Comparison of ENCODE assay signal across 19 cellular contexts in genomic region chr12:65643595-65644386, GRCh38.
DNase-seq lines count a peak whose midpoint lies in the region; ATAC-seq, FAIRE-seq and TF ChIP-seq lines count a peak whose summit lies in the region.
"Had no signal": no experiment of that assay in that cellular context is flagged by ENCODE, and none has a peak within 500 bp of the region (broad histone marks: within the 10 kb centered on the region; RNA-seq: fewer than 3 reads in every experiment).

No MANE protein-coding gene starts in this region.

- CTCF ChIA-PET in Caco-2 (lab: Charles Lee): interaction anchor here (0.7 kb wide), 1 partner anchor 20 kb away, joined by 3 read pairs; no protein-coding TSS in a partner anchor
- CTCF ChIA-PET in endothelial cell of umbilical vein (lab: Charles Lee): interaction anchor here (0.7 to 1.3 kb wide), 2 partner anchors 29 to 286 kb away, joined by 3 to 4 read pairs; no protein-coding TSS in a partner anchor

- H3K4ac ChIP-seq in mesendoderm (ENCODE audit: low read depth, low read length): no peak overlapping the region

- no peak overlapping the region for H3K9ac ChIP-seq in endothelial cell of umbilical vein (replicated peaks; ENCODE audit: extremely low read depth, insufficient read depth, low read length)
- no peak overlapping the region for H3K9ac ChIP-seq in mesendoderm (ENCODE audit: low read length)

- no peaks in the 10 kb centered on the region for H3K79me1 ChIP-seq in mesendoderm (ENCODE audit: low read length)

- intact Hi-C loops in Caco-2 (cut with micrococcal nuclease; ENCODE audit: unreplicated experiment) (no loop called here), endothelial cell of umbilical vein (cut with micrococcal nuclease) (no loop called here), left colon (cut with DNase I, micrococcal nuclease) (no loop called here)

- ATAC-seq in left colon (no peak), GM18870 (IDR thresholded peaks at IDR 0.05; ENCODE audit: unreplicated experiment) (no peak)
- ATAC-seq in stimulated activated memory B cell treated with anti-CD40 and anti-IgM and Interleukin-4, amounts not matched to agents 10 μg/mL and 1 μg/mL and 100 μg/mL, for 72 hours: no peak
- ATAC-seq: GM12878, mucosa of descending colon, right cardiac atrium had no signal

- H3K18ac ChIP-seq in mesendoderm (ENCODE audit: low read length): no peak overlapping the region

- no peak for TF ChIP-seq POLR2A in endothelial cell of umbilical vein (IDR thresholded peaks at IDR 0.05; ENCODE audit: low read depth, low read length)

- H2BK120ac ChIP-seq in mesendoderm (ENCODE audit: low read depth, low read length): no peak overlapping the region

- no peak overlapping the region for H3K4me3 Mint-ChIP-seq in Caco-2 (ENCODE audit: unreplicated experiment)
- no peak overlapping the region for H3K4me3 Mint-ChIP-seq in stimulated activated memory B cell treated with anti-CD40 and anti-IgM and Interleukin-4, amounts not matched to agents 10 μg/mL and 1 μg/mL and 100 μg/mL, for 72 hours
- H3K4me3 Mint-ChIP-seq: activated CD4-positive, alpha-beta T cell treated with anti-CD3 and anti-CD28 coated beads, Interleukin-2, amount 10 ng/mL, durations not matched to agents 24 days and 14 days; activated naive CD4-positive, alpha-beta T cell treated with anti-CD3 and anti-CD28 coated beads, Interleukin-2, amount 10 ng/mL, durations not matched to agents 7 days and 5 days; dendritic cell treated with granulocyte-macrophage colony-stimulating factor and Interleukin-4, amounts not matched to agents 40 ng/mL and 50 ng/mL, for 4 days; IgD-negative memory B cell had no signal

- H3K9me3 ChIP-seq in Caco-2: no peaks in the 10 kb centered on the region
- H3K9me3 ChIP-seq in endothelial cell of umbilical vein (replicated peaks; ENCODE audit: control insufficient read depth, insufficient read depth, low read length): no peaks in the 10 kb centered on the region
- H3K9me3 ChIP-seq: mucosa of descending colon had no signal

- H3K36me3 ChIP-seq in Caco-2 (ENCODE audit: control insufficient read depth, insufficient read depth, low read length) (no peaks in the 10 kb centered on the region), endothelial cell of umbilical vein (ENCODE audit: control insufficient read depth in 2 of 2, extremely low read depth in 1 of 2, insufficient read depth in 2 of 2, low read length in 2 of 2) (no peaks in the 10 kb centered on the region), mesendoderm (ENCODE audit: control insufficient read depth, insufficient read depth, low read length) (no peaks in the 10 kb centered on the region)

- H3K56ac ChIP-seq in mesendoderm (ENCODE audit: low read length): no peak overlapping the region

- no peak for FAIRE-seq in endothelial cell of umbilical vein (lab: Jason Lieb, UNC)
- FAIRE-seq: GM12878 had no signal

- H3K27ac Mint-ChIP-seq in Caco-2 (ENCODE audit: unreplicated experiment): no peak overlapping the region
- no peak overlapping the region for H3K27ac Mint-ChIP-seq in stimulated activated memory B cell treated with anti-CD40 and anti-IgM and Interleukin-4, amounts not matched to agents 10 μg/mL and 1 μg/mL and 100 μg/mL, for 72 hours
- H3K27ac Mint-ChIP-seq: activated CD4-positive, alpha-beta T cell treated with anti-CD3 and anti-CD28 coated beads, Interleukin-2, amount 10 ng/mL, durations not matched to agents 24 days and 14 days; activated naive CD4-positive, alpha-beta T cell treated with anti-CD3 and anti-CD28 coated beads, Interleukin-2, amount 10 ng/mL, durations not matched to agents 7 days and 5 days; dendritic cell treated with granulocyte-macrophage colony-stimulating factor and Interleukin-4, amounts not matched to agents 40 ng/mL and 50 ng/mL, for 4 days; IgD-negative memory B cell had no signal

- DNase-seq in Caco-2: no peak
- peak; percentile 70 for DNase-seq in M059J (ENCODE audit: low read depth)
- no peak for DNase-seq in endothelial cell of umbilical vein (ENCODE audit: low read depth, low spot score)
- no peak for DNase-seq in mesendoderm
- no peak for DNase-seq in left colon
- no peak for DNase-seq in stimulated activated CD4-positive, alpha-beta T cell treated with anti-CD3 and anti-CD28 coated beads, Interleukin-4, amount 100 ng/mL, for 4 hours
- DNase-seq: activated CD4-positive, alpha-beta T cell treated with anti-CD3 and anti-CD28 coated beads, Interleukin-2, amount 10 ng/mL, durations not matched to agents 24 days and 14 days; activated naive CD4-positive, alpha-beta T cell treated with anti-CD3 and anti-CD28 coated beads, Interleukin-2, amount 10 ng/mL, durations not matched to agents 7 days and 5 days; mucosa of descending colon; MV-4-11; NCI-H2081; NCI-H69; OCI-M1; right cardiac atrium had no signal

- POLR2A ChIA-PET in Caco-2 (lab: Charles Lee): no interaction called here
- POLR2A ChIA-PET in endothelial cell of umbilical vein (lab: Charles Lee): no interaction called here

- H3K4me1 ChIP-seq in Caco-2 (no peaks in the 10 kb centered on the region), endothelial cell of umbilical vein (ENCODE audit: control insufficient read depth, extremely low read depth, insufficient read depth, low read length) (peaks cover 16% of the 10 kb centered on the region), mesendoderm (ENCODE audit: control insufficient read depth, low read depth, low read length) (no peaks in the 10 kb centered on the region)

- no peaks in the 10 kb centered on the region for H3K36me3 Mint-ChIP-seq in Caco-2 (ENCODE audit: insufficient read depth, unreplicated experiment)
- no peaks in the 10 kb centered on the region for H3K36me3 Mint-ChIP-seq in stimulated activated memory B cell treated with anti-CD40 and anti-IgM and Interleukin-4, amounts not matched to agents 10 μg/mL and 1 μg/mL and 100 μg/mL, for 72 hours
- H3K36me3 Mint-ChIP-seq: activated naive CD4-positive, alpha-beta T cell treated with anti-CD3 and anti-CD28 coated beads, Interleukin-2, amount 10 ng/mL, durations not matched to agents 7 days and 5 days had no signal

- H3K4me3 ChIP-seq in Caco-2 (ENCODE audit: low read depth, low read length) (no peak overlapping the region), endothelial cell of umbilical vein (replicated peaks in 1 of 3; ENCODE audit: insufficient read depth in 1 of 3, low read depth in 1 of 3, low read length in 3 of 3) (no peak overlapping the region), mesendoderm (ENCODE audit: low read length) (no peak overlapping the region)
- H3K4me3 ChIP-seq: GM12878, mucosa of descending colon had no signal

- H2AK5ac ChIP-seq in mesendoderm (ENCODE audit: low read length): no peak overlapping the region

- H4K8ac ChIP-seq in mesendoderm (ENCODE audit: low read depth, low read length): no peak overlapping the region

- H3K27me3 Mint-ChIP-seq in Caco-2 (ENCODE audit: insufficient read depth, unreplicated experiment): no peaks in the 10 kb centered on the region
- H3K27me3 Mint-ChIP-seq in stimulated activated memory B cell treated with anti-CD40 and anti-IgM and Interleukin-4, amounts not matched to agents 10 μg/mL and 1 μg/mL and 100 μg/mL, for 72 hours: no peaks in the 10 kb centered on the region
- H3K27me3 Mint-ChIP-seq: activated naive CD4-positive, alpha-beta T cell treated with anti-CD3 and anti-CD28 coated beads, Interleukin-2, amount 10 ng/mL, durations not matched to agents 7 days and 5 days had no signal

- H2BK5ac ChIP-seq in mesendoderm (ENCODE audit: low read length): no peak overlapping the region

- no peaks in the 10 kb centered on the region for H3K4me1 Mint-ChIP-seq in Caco-2 (ENCODE audit: low read depth, unreplicated experiment)
- no peaks in the 10 kb centered on the region for H3K4me1 Mint-ChIP-seq in stimulated activated memory B cell treated with anti-CD40 and anti-IgM and Interleukin-4, amounts not matched to agents 10 μg/mL and 1 μg/mL and 100 μg/mL, for 72 hours
- H3K4me1 Mint-ChIP-seq: activated CD4-positive, alpha-beta T cell treated with anti-CD3 and anti-CD28 coated beads, Interleukin-2, amount 10 ng/mL, durations not matched to agents 24 days and 14 days; activated naive CD4-positive, alpha-beta T cell treated with anti-CD3 and anti-CD28 coated beads, Interleukin-2, amount 10 ng/mL, durations not matched to agents 7 days and 5 days; IgD-negative memory B cell had no signal

- BruUV-seq in Caco-2 (replicated peaks; lab: Mats Ljungman, UMichigan): TSS peak; percentile 47
- BruUV-seq in endothelial cell of umbilical vein (replicated peaks; lab: Mats Ljungman, UMichigan): TSS peak; percentile 61

- H4K5ac ChIP-seq in mesendoderm (ENCODE audit: low read length): no peak overlapping the region

- no peak overlapping the region for H3K27ac ChIP-seq in endothelial cell of umbilical vein (ENCODE audit: insufficient read depth, low read depth, low read length)
- no peak overlapping the region for H3K27ac ChIP-seq in mesendoderm (ENCODE audit: low read depth, low read length)

- H4K20me1 ChIP-seq in endothelial cell of umbilical vein (replicated peaks; ENCODE audit: control insufficient read depth, extremely low read depth, insufficient read depth, low read length): no peaks in the 10 kb centered on the region

- H3K23ac ChIP-seq in mesendoderm (ENCODE audit: low read length): no peak overlapping the region

- dilution Hi-C loops in endothelial cell of umbilical vein (cut with MboI; ENCODE audit: extremely low pct_ligation_motif_present, low sequenced_read_pairs): no loop called here

- no CpG with 5 or more reads among the region's 3 CpGs for WGBS in mesendoderm (ENCODE audit: extremely low coverage, insufficient coverage, low lambda C conversion rate)

- H2AFZ ChIP-seq in endothelial cell of umbilical vein (ENCODE audit: low read depth, low read length): no peak overlapping the region

- no peaks in the 10 kb centered on the region for H3K9me3 Mint-ChIP-seq in Caco-2 (ENCODE audit: unreplicated experiment)
- H3K9me3 Mint-ChIP-seq in stimulated activated memory B cell treated with anti-CD40 and anti-IgM and Interleukin-4, amounts not matched to agents 10 μg/mL and 1 μg/mL and 100 μg/mL, for 72 hours: peaks cover 3% of the 10 kb centered on the region
- H3K9me3 Mint-ChIP-seq: activated naive CD4-positive, alpha-beta T cell treated with anti-CD3 and anti-CD28 coated beads, Interleukin-2, amount 10 ng/mL, durations not matched to agents 7 days and 5 days; dendritic cell treated with granulocyte-macrophage colony-stimulating factor and Interleukin-4, amounts not matched to agents 40 ng/mL and 50 ng/mL, for 4 days had no signal

- H3K4me2 ChIP-seq in endothelial cell of umbilical vein (ENCODE audit: insufficient read depth, low read length) (no peak overlapping the region), mesendoderm (ENCODE audit: low read length) (no peak overlapping the region)

- H2BK15ac ChIP-seq in mesendoderm (replicated peaks; ENCODE audit: low read depth): peak overlapping the region; percentile 59

- no peaks in the 10 kb centered on the region for H3K9me1 ChIP-seq in endothelial cell of umbilical vein (replicated peaks; ENCODE audit: control insufficient read depth, extremely low read depth, insufficient read depth, low read length)

- no peak for TF ChIP-seq CTCF in Caco-2 (IDR thresholded peaks at IDR 0.05; ENCODE audit: insufficient read depth in 1 of 2, low read depth in 1 of 2, low read length in 1 of 2, severe bottlenecking in 1 of 2, unreplicated experiment in 1 of 2)
- no peak for TF ChIP-seq CTCF in endothelial cell of umbilical vein (IDR thresholded peaks at IDR 0.05; ENCODE audit: extremely low read depth in 1 of 2, insufficient read depth in 1 of 2, low read depth in 1 of 2, low read length in 2 of 2)

- H3K79me2 ChIP-seq in endothelial cell of umbilical vein (ENCODE audit: control insufficient read depth, insufficient read depth, low read length) (no peaks in the 10 kb centered on the region), mesendoderm (ENCODE audit: control insufficient read depth, insufficient read depth, low read length) (no peaks in the 10 kb centered on the region)

- H3K27me3 ChIP-seq in Caco-2 (replicated peaks; ENCODE audit: control insufficient read depth, insufficient read depth, low read length) (no peaks in the 10 kb centered on the region), endothelial cell of umbilical vein (ENCODE audit: control insufficient read depth in 2 of 2, insufficient read depth in 2 of 2, low read length in 2 of 2) (no peaks in the 10 kb centered on the region), mesendoderm (ENCODE audit: insufficient read depth, low read length, poor library complexity) (no peaks in the 10 kb centered on the region)
